8 cellular contexts compared by ENCODE assay signal in genomic region chr6:36594029-36594815, GRCh38. TPM values are rescaled to one million over a fixed set of nuclear protein-coding genes. Genes with fewer than 3 reads are reported as not detected.
DNase-seq lines count a peak whose midpoint lies in the region; ATAC-seq, FAIRE-seq and TF ChIP-seq lines count a peak whose summit lies in the region.

TSS of gene SRSF3 (plus strand) at chr6:36594362. CDS start at chr6:36596763, 2,401 bp downstream.

- H3K4me3 ChIP-seq in AG09309 (ENCODE audit: control insufficient read depth, low read depth, low read length), result peak within 1 kb of the TSS; percentile 77
- peak within 1 kb of the TSS; percentile 100 for H3K4me3 ChIP-seq in WI38 (ENCODE audit: low read depth, low read length)
- H3K4me3 ChIP-seq in bronchial epithelial cell (ENCODE audit: low read depth, low read length), result peak within 1 kb of the TSS; percentile 56
- H3K4me3 ChIP-seq in smooth muscle cell, result peak within 1 kb of the TSS; percentile 100

- peaks cover 25% of the 10 kb centered on the region for H3K4me1 ChIP-seq in smooth muscle cell (ENCODE audit: low read depth)

- H3K27ac ChIP-seq in smooth muscle cell (ENCODE audit: low read depth), result peak within 1 kb of the TSS; percentile 98

- H2AFZ ChIP-seq in smooth muscle cell (ENCODE audit: low read depth), result peak within 1 kb of the TSS; percentile 92

- under 1% methylated on average over 58 of the region's 58 CpGs for WGBS in smooth muscle cell (ENCODE audit: low lambda C conversion rate)

- H3K36me3 ChIP-seq in bronchial epithelial cell (ENCODE audit: control insufficient read depth, insufficient read depth, low read length) (peaks cover 11% of the 10 kb centered on the region), smooth muscle cell (ENCODE audit: low read depth) (peaks cover 13% of the 10 kb centered on the region)

- H4K20me1 ChIP-seq in smooth muscle cell (ENCODE audit: low read depth), result peaks cover 49% of the 10 kb centered on the region

- H3K79me2 ChIP-seq in smooth muscle cell (ENCODE audit: low read depth), result peaks cover 50% of the 10 kb centered on the region

- FAIRE-seq in bronchial epithelial cell (lab: Jason Lieb, UNC), result no peak

- peak within 1 kb of the TSS; percentile 99 for H3K9ac ChIP-seq in smooth muscle cell (ENCODE audit: low read depth)

- peaks cover 33% of the 10 kb centered on the region for H3F3A ChIP-seq in smooth muscle cell (ENCODE audit: low read depth)

- TF ChIP-seq CTCF in AG09309 (IDR thresholded peaks at IDR 0.05; ENCODE audit: control insufficient read depth, insufficient read depth, low read depth, low read length, missing control alignments), result peak; percentile 41
- TF ChIP-seq CTCF in WI38 (IDR thresholded peaks at IDR 0.05; ENCODE audit: low read depth, low read length), result peak; percentile 12
- TF ChIP-seq CTCF in bronchial epithelial cell (IDR thresholded peaks at IDR 0.05; ENCODE audit: insufficient read depth, low read length, severe bottlenecking), result peak; percentile 69
- peak; percentile 20 for TF ChIP-seq CTCF in smooth muscle cell (IDR thresholded peaks at IDR 0.05; ENCODE audit: borderline replicate concordance, insufficient read depth, poor library complexity, severe bottlenecking)

- DNase-seq in AG09309 (ENCODE audit: low read depth) (peak; percentile 90), NCI-H2227 treated with DMSO at 0.1 percent for 48 hours (lab: John Stamatoyannopoulos, UW) (peak; percentile 99), bronchial epithelial cell (ENCODE audit: low read depth) (peak; percentile 92), iPS-NIHi11 (ENCODE audit: low spot score) (peak; percentile 94), smooth muscle cell (lab: John Stamatoyannopoulos, UW; ENCODE audit: unreplicated experiment) (peak; percentile 86)

- ATAC-seq in GM18909 (IDR thresholded peaks at IDR 0.05; ENCODE audit: poor library complexity, unreplicated experiment) (peak; percentile 90), HG03175 (IDR thresholded peaks at IDR 0.05; ENCODE audit: unreplicated experiment) (peak; percentile 76)

- H3K9me3 ChIP-seq in smooth muscle cell (replicated peaks; ENCODE audit: low read depth), result no peaks in the 10 kb centered on the region

- peak within 1 kb of the TSS; percentile 100 for H3K4me2 ChIP-seq in smooth muscle cell

- H3K27me3 ChIP-seq in bronchial epithelial cell (ENCODE audit: control insufficient read depth, insufficient read depth, low read length), result no peaks in the 10 kb centered on the region
- no peaks in the 10 kb centered on the region for H3K27me3 ChIP-seq in smooth muscle cell (ENCODE audit: low read depth)

RNA-seq across cellular contexts. Expression of gene SRSF3, which starts in this region (rescaled TPM):
- total RNA-seq in bronchial epithelial cell (200 and 206 TPM in 2 replicates), smooth muscle cell (158 and 178 TPM in 2 replicates)
- polyA plus RNA-seq in smooth muscle cell, result 163 and 179 TPM in 2 replicates

Comparison
In these comparisons a context has a peak if more than half of its experiments do, and no peak if none do; other contexts are left out.
1. Peak in every context shown above with its lines: DNase-seq, ATAC-seq, H3K4me3 ChIP-seq and H3K27ac ChIP-seq.
2. CTCF ChIP-seq: peak in every context shown above with its lines; median percentile 69 in bronchial epithelial cell; 41 in AG09309; 20 in smooth muscle cell; 12 in WI38.